In genomic region chr12:91884216-91884615, GRCh38 we compare ENCODE assay signal across 16 cellular contexts.
DNase-seq lines count a peak whose midpoint lies in the region; ATAC-seq and TF ChIP-seq lines count a peak whose summit lies in the region.
"Had no signal": no experiment of that assay in that cellular context is flagged by ENCODE, and none has a peak within 500 bp of the region (broad histone marks: within the 10 kb centered on the region; RNA-seq: fewer than 3 reads in every experiment).

No MANE protein-coding gene starts in this region.

- H2AFZ ChIP-seq in neuron (ENCODE audit: low read depth, low read length): no peak overlapping the region

- no peak for ATAC-seq in CD4-positive, alpha-beta T cell (ENCODE audit: poor library complexity)
- no peak for ATAC-seq in GM18873 (IDR thresholded peaks at IDR 0.05; ENCODE audit: low FRiP score, unreplicated experiment)
- no peak for ATAC-seq in GM18870 (IDR thresholded peaks at IDR 0.05; ENCODE audit: unreplicated experiment)
- ATAC-seq: A549 had no signal

- H3K27ac ChIP-seq in CD4-positive, alpha-beta T cell (ENCODE audit: low read depth, low read length): no peak overlapping the region
- H3K27ac ChIP-seq in HEK293 (ENCODE audit: extremely low read depth, low read depth, low read length): no peak overlapping the region
- H3K27ac ChIP-seq: A549, KMS-11 had no signal

- H3K27me3 ChIP-seq in CD4-positive, alpha-beta T cell (ENCODE audit: control insufficient read depth, insufficient read depth, low read length): no peaks in the 10 kb centered on the region
- no peaks in the 10 kb centered on the region for H3K27me3 ChIP-seq in neuron (ENCODE audit: insufficient read depth, low read length)

- no peak overlapping the region for H3K4me3 Mint-ChIP-seq in CD4-positive, alpha-beta T cell
- peak overlapping the region in 3 of 5 experiments; percentile 15 to 70 (median 41) for H3K4me3 Mint-ChIP-seq in brain
- H3K4me3 Mint-ChIP-seq in activated CD4-positive, alpha-beta memory T cell treated with anti-CD3 and anti-CD28 coated beads, Interleukin-2, amount 10 ng/mL, durations not matched to agents 7 days and 5 days: no peak overlapping the region
- H3K4me3 Mint-ChIP-seq: CD14-positive monocyte; CD8-positive, alpha-beta memory T cell; IgD-negative memory B cell had no signal

- intact Hi-C loops in CD4-positive, alpha-beta T cell (cut with DNase I, micrococcal nuclease): no loop called here

- no peaks in the 10 kb centered on the region for H3K4me1 ChIP-seq in HEK293 (ENCODE audit: control insufficient read depth, insufficient read depth, low read length)
- H3K4me1 ChIP-seq in neuron (ENCODE audit: insufficient read depth, low read length): peaks cover 35% of the 10 kb centered on the region
- H3K4me1 ChIP-seq: A549, HAP-1 had no signal

- no peaks in the 10 kb centered on the region for H3K9me3 Mint-ChIP-seq in CD4-positive, alpha-beta T cell
- peaks cover 0 to 2% (median 0%) of the 10 kb centered on the region in 5 experiments for H3K9me3 Mint-ChIP-seq in brain
- no peaks in the 10 kb centered on the region for H3K9me3 Mint-ChIP-seq in activated CD4-positive, alpha-beta memory T cell treated with anti-CD3 and anti-CD28 coated beads, Interleukin-2, amount 10 ng/mL, durations not matched to agents 7 days and 5 days
- H3K9me3 Mint-ChIP-seq: CD8-positive, alpha-beta memory T cell; IgD-negative memory B cell had no signal

- POLR2A ChIA-PET in CD4-positive, alpha-beta T cell (lab: Charles Lee): interaction anchor here (0.8 to 1.1 kb wide), 3 partner anchors 10 to 260 kb away, joined by 3 to 5 read pairs (median 3); no protein-coding TSS in a partner anchor
- POLR2A ChIA-PET in HEK293 (lab: Yijun Ruan, JAX): no interaction called here
- POLR2A ChIA-PET in activated CD4-positive, alpha-beta memory T cell treated with anti-CD3 and anti-CD28 coated beads, Interleukin-2, amount 10 ng/mL, durations not matched to agents 7 days and 5 days (lab: Charles Lee): no interaction called here

- no peaks in the 10 kb centered on the region for H3K9me3 ChIP-seq in CD4-positive, alpha-beta T cell (ENCODE audit: control insufficient read depth, low read length)
- no peaks in the 10 kb centered on the region for H3K9me3 ChIP-seq in HEK293 (ENCODE audit: control insufficient read depth, insufficient read depth, low read depth, low read length)
- H3K9me3 ChIP-seq in neuron (ENCODE audit: low read length): no peaks in the 10 kb centered on the region
- H3K9me3 ChIP-seq: A549, HAP-1 had no signal

- CTCF ChIA-PET in CD4-positive, alpha-beta T cell (lab: Charles Lee): no interaction called here
- CTCF ChIA-PET in HEK293 (lab: Yijun Ruan, JAX): interaction anchor here (0.6 kb wide), 1 partner anchor 72 kb away, joined by 3 read pairs; no protein-coding TSS in a partner anchor
- CTCF ChIA-PET in activated CD4-positive, alpha-beta memory T cell treated with anti-CD3 and anti-CD28 coated beads, Interleukin-2, amount 10 ng/mL, durations not matched to agents 7 days and 5 days (lab: Charles Lee): no interaction called here

- TF ChIP-seq CTCF in CD4-positive, alpha-beta T cell (IDR thresholded peaks at IDR 0.05): no peak
- TF ChIP-seq CTCF in HEK293 (tag by site-specific recombination; IDR thresholded peaks at IDR 0.05) (no peak), brain (conservative IDR thresholded peaks at IDR 0.05) (no peak)

- H3K36me3 ChIP-seq in HEK293 (ENCODE audit: control insufficient read depth in 2 of 2, insufficient read depth in 1 of 2, low read length in 2 of 2) (no peaks in the 10 kb centered on the region), neuron (ENCODE audit: insufficient read depth, low read length) (no peaks in the 10 kb centered on the region)
- H3K36me3 ChIP-seq: HAP-1 had no signal

- DNase-seq in CD4-positive, alpha-beta T cell: no peak
- no peak for DNase-seq in NCI-H2171 (lab: John Stamatoyannopoulos, UW)
- DNase-seq in activated CD4-positive, alpha-beta memory T cell treated with anti-CD3 and anti-CD28 coated beads, Interleukin-2, amount 10 ng/mL, durations not matched to agents 7 days and 5 days: no peak
- DNase-seq: CD8-positive, alpha-beta memory T cell; DMS53; GF-D8 had no signal

- peaks cover 34% of the 10 kb centered on the region for H3K4me1 Mint-ChIP-seq in CD4-positive, alpha-beta T cell (ENCODE audit: low read depth)
- peaks cover 49% of the 10 kb centered on the region for H3K4me1 Mint-ChIP-seq in brain
- peaks cover 15% of the 10 kb centered on the region for H3K4me1 Mint-ChIP-seq in activated CD4-positive, alpha-beta memory T cell treated with anti-CD3 and anti-CD28 coated beads, Interleukin-2, amount 10 ng/mL, durations not matched to agents 7 days and 5 days

- H3K4me3 ChIP-seq in HEK293 (ENCODE audit: low read depth, low read length) (no peak overlapping the region), neuron (ENCODE audit: low read length) (peak overlapping the region; percentile 7)
- H3K4me3 ChIP-seq: A549, HAP-1 had no signal

- H3K27me3 Mint-ChIP-seq in CD4-positive, alpha-beta T cell: no peaks in the 10 kb centered on the region
- no peaks in the 10 kb centered on the region for H3K27me3 Mint-ChIP-seq in brain
- H3K27me3 Mint-ChIP-seq in activated CD4-positive, alpha-beta memory T cell treated with anti-CD3 and anti-CD28 coated beads, Interleukin-2, amount 10 ng/mL, durations not matched to agents 7 days and 5 days: no peaks in the 10 kb centered on the region
- H3K27me3 Mint-ChIP-seq: CD8-positive, alpha-beta memory T cell; IgD-negative memory B cell had no signal

- peak overlapping the region; percentile 30 for H3K27ac Mint-ChIP-seq in CD4-positive, alpha-beta T cell
- H3K27ac Mint-ChIP-seq in brain: peak overlapping the region in 4 of 5 experiments; percentile 55 to 89 (median 80)
- H3K27ac Mint-ChIP-seq in activated CD4-positive, alpha-beta memory T cell treated with anti-CD3 and anti-CD28 coated beads, Interleukin-2, amount 10 ng/mL, durations not matched to agents 7 days and 5 days: no peak overlapping the region
- H3K27ac Mint-ChIP-seq: CD14-positive monocyte, IgD-negative memory B cell had no signal

- no peaks in the 10 kb centered on the region for H3K36me3 Mint-ChIP-seq in CD4-positive, alpha-beta T cell (ENCODE audit: low read depth)
- no peaks in the 10 kb centered on the region for H3K36me3 Mint-ChIP-seq in brain
- peaks cover 8% of the 10 kb centered on the region for H3K36me3 Mint-ChIP-seq in activated CD4-positive, alpha-beta memory T cell treated with anti-CD3 and anti-CD28 coated beads, Interleukin-2, amount 10 ng/mL, durations not matched to agents 7 days and 5 days (ENCODE audit: low read depth)
- H3K36me3 Mint-ChIP-seq: CD14-positive monocyte, IgD-negative memory B cell had no signal

TF ChIP-seq in HEK293, 187 proteins besides CTCF, POLR2A, EP300 and RAD21:
- TF ChIP-seq ZFP41 (tag by site-specific recombination; IDR thresholded peaks at IDR 0.05; ENCODE audit: borderline replicate concordance): no peak
- 0 out of 2 replicates have a peak, but pooled peaks have one; percentile 1 for TF ChIP-seq KLF7 (tag by site-specific recombination; IDR thresholded peaks at IDR 0.05; ENCODE audit: borderline replicate concordance)

Comparison
In these comparisons a context has a peak if more than half of its experiments do, and no peak if none do; other contexts are left out.
1. H3K4me3 Mint-ChIP-seq: peak in brain (3 of 5); none in CD4-positive, alpha-beta T cell (single experiment) and activated CD4-positive, alpha-beta memory T cell treated with anti-CD3 and anti-CD28 coated beads, Interleukin-2, amount 10 ng/mL, durations not matched to agents 7 days and 5 days (single experiment).